Comparison of ENCODE assay signal across 39 cellular contexts in genomic region chr14:96702831-96703230, GRCh38.
"Had no signal": no experiment of that assay in that cellular context is flagged by ENCODE, and none has a peak within 500 bp of the region (broad histone marks: within the 10 kb centered on the region; RNA-seq: fewer than 3 reads in every experiment).

No MANE protein-coding gene starts in this region.

- H3K36me3 Mint-ChIP-seq: activated naive CD4-positive, alpha-beta T cell treated with anti-CD3 and anti-CD28 coated beads, Interleukin-2, amount 10 ng/mL, durations not matched to agents 7 days and 5 days; activated naive CD4-positive, alpha-beta T cell treated with anti-CD3 and anti-CD28 coated beads, Interleukin-2, amount 50 U/mL, for 24 hours; activated naive CD4-positive, alpha-beta T cell treated with anti-CD3 and anti-CD28 coated beads, Interleukin-2, amount 50 U/mL, for 72 hours; activated naive CD8-positive, alpha-beta T cell; activated naive CD8-positive, alpha-beta T cell treated with anti-CD3 and anti-CD28 coated beads, Interleukin-2, amount 10 ng/mL, durations not matched to agents 7 days and 5 days; brain had no signal

- H3K4me1 ChIP-seq: adrenal gland, ascending aorta, body of pancreas, breast epithelium, colonic mucosa had no signal

- FAIRE-seq: astrocyte, colon had no signal

- H3K9me3 ChIP-seq: adrenal gland, ascending aorta, body of pancreas, colonic mucosa had no signal

- H3K4me3 Mint-ChIP-seq: activated naive CD4-positive, alpha-beta T cell treated with anti-CD3 and anti-CD28 coated beads for 36 hours; activated naive CD4-positive, alpha-beta T cell treated with anti-CD3 and anti-CD28 coated beads, Interleukin-2, amount 10 ng/mL, durations not matched to agents 7 days and 5 days; activated naive CD4-positive, alpha-beta T cell treated with anti-CD3 and anti-CD28 coated beads, Interleukin-2, amount 50 U/mL, for 24 hours; activated naive CD8-positive, alpha-beta T cell; activated naive CD8-positive, alpha-beta T cell treated with anti-CD3 and anti-CD28 coated beads, Interleukin-2, amount 10 ng/mL, durations not matched to agents 7 days and 5 days; activated T-cell treated with anti-CD3 and anti-CD28 coated beads, Interleukin-2, amount 50 U/mL, for 24 hours; activated T-cell treated with anti-CD3 and anti-CD28 coated beads, Interleukin-2, amount 50 U/mL, for 4 hours; activated T-cell treated with anti-CD3 and anti-CD28 coated beads, Interleukin-2, amount 50 U/mL, for 72 hours; activated T-helper 1 cell treated with anti-CD3 and anti-CD28 coated beads, Interleukin-12 subunit alpha, Interleukin-12 subunit beta, Interleukin-2, Interleukin-4 antibody, amounts not matched to agents 30 ng/mL and 10 ng/mL and 1 ng/mL, durations not matched to agents 14 hours and 24 hours and 36 hours; activated T-helper 17 cell treated with anti-CD3 and anti-CD28 coated beads, Interleukin-2, amount 50 U/mL, for 72 hours; brain; central memory CD8-positive, alpha-beta T cell had no signal

- H3K27ac ChIP-seq: adrenal gland, ascending aorta, body of pancreas, brain microvascular endothelial cell, breast epithelium, cardiac muscle cell, colonic mucosa had no signal

- H3K27ac Mint-ChIP-seq: activated naive CD4-positive, alpha-beta T cell treated with anti-CD3 and anti-CD28 coated beads for 36 hours; activated naive CD4-positive, alpha-beta T cell treated with anti-CD3 and anti-CD28 coated beads, Interleukin-2, amount 50 U/mL, for 24 hours; activated naive CD4-positive, alpha-beta T cell treated with anti-CD3 and anti-CD28 coated beads, Interleukin-2, amount 50 U/mL, for 72 hours; activated naive CD8-positive, alpha-beta T cell; activated naive CD8-positive, alpha-beta T cell treated with anti-CD3 and anti-CD28 coated beads, Interleukin-2, amount 10 ng/mL, durations not matched to agents 7 days and 5 days; activated T-cell treated with anti-CD3 and anti-CD28 coated beads, Interleukin-2, amount 50 U/mL, for 24 hours; activated T-cell treated with anti-CD3 and anti-CD28 coated beads, Interleukin-2, amount 50 U/mL, for 72 hours; activated T-helper 1 cell treated with anti-CD3 and anti-CD28 coated beads, Interleukin-12 subunit alpha, Interleukin-12 subunit beta, Interleukin-2, Interleukin-4 antibody, amounts not matched to agents 30 ng/mL and 10 ng/mL and 1 ng/mL, durations not matched to agents 14 hours and 24 hours and 36 hours; activated T-helper 17 cell treated with anti-CD3 and anti-CD28 coated beads, Interleukin-2, amount 50 U/mL, for 72 hours; activated T-helper 2 cell treated with anti-CD3 and anti-CD28 coated beads, Interferon-gamma antibody, Interleukin-2, Interleukin-4, amounts not matched to agents 10 μg/mL and 5 μg/mL and 100 μg/mL, durations not matched to agents 14 hours and 24 hours and 36 hours had no signal

- H3K27me3 ChIP-seq: adrenal gland, ascending aorta, body of pancreas, brain microvascular endothelial cell, cardiac muscle cell, colonic mucosa had no signal

- DNase-seq: activated effector memory CD4-positive, alpha-beta T cell treated with anti-CD3 and anti-CD28 coated beads, Interleukin-2, amount 50 U/mL, for 16 hours; activated effector memory CD4-positive, alpha-beta T cell treated with Interleukin-2 at 50 U/mL for 16 hours; activated gamma-delta T cell; activated gamma-delta T cell treated with Interleukin-2 at 50 U/mL for 16 hours; activated naive CD4-positive, alpha-beta T cell; activated naive CD4-positive, alpha-beta T cell treated with anti-CD3 and anti-CD28 coated beads for 36 hours; activated naive CD4-positive, alpha-beta T cell treated with anti-CD3 and anti-CD28 coated beads, Interleukin-2, amount 10 ng/mL, durations not matched to agents 7 days and 5 days; activated naive CD4-positive, alpha-beta T cell treated with anti-CD3 and anti-CD28 coated beads, Interleukin-2, amount 50 U/mL, for 16 hours; activated naive CD4-positive, alpha-beta T cell treated with Interleukin-2 at 50 U/mL for 16 hours; activated naive CD8-positive, alpha-beta T cell treated with anti-CD3 and anti-CD28 coated beads, Interleukin-2, amount 10 ng/mL, durations not matched to agents 7 days and 5 days; activated T-cell treated with anti-CD3 and anti-CD28 coated beads, Interleukin-2, amount 50 U/mL, for 1 hour; activated T-cell treated with anti-CD3 and anti-CD28 coated beads, Interleukin-2, amount 50 U/mL, for 24 hours; activated T-cell treated with anti-CD3 and anti-CD28 coated beads, Interleukin-2, amount 50 U/mL, for 4 hours; activated T-cell treated with anti-CD3 and anti-CD28 coated beads, Interleukin-2, amount 50 U/mL, for 48 hours; activated T-cell treated with anti-CD3 and anti-CD28 coated beads, Interleukin-2, amount 50 U/mL, for 72 hours; adrenal gland; amniotic stem cell; amygdala; anterior cingulate cortex; aorta; body of pancreas; brain microvascular endothelial cell; caudate nucleus; central memory CD4-positive, alpha-beta T cell; cerebellar nuclear complex; colonic mucosa had no signal

- H3K9me3 Mint-ChIP-seq: activated naive CD4-positive, alpha-beta T cell treated with anti-CD3 and anti-CD28 coated beads for 36 hours; activated naive CD4-positive, alpha-beta T cell treated with anti-CD3 and anti-CD28 coated beads, Interleukin-2, amount 10 ng/mL, durations not matched to agents 7 days and 5 days; activated naive CD4-positive, alpha-beta T cell treated with anti-CD3 and anti-CD28 coated beads, Interleukin-2, amount 50 U/mL, for 24 hours; activated naive CD4-positive, alpha-beta T cell treated with anti-CD3 and anti-CD28 coated beads, Interleukin-2, amount 50 U/mL, for 72 hours; activated naive CD8-positive, alpha-beta T cell treated with anti-CD3 and anti-CD28 coated beads, Interleukin-2, amount 10 ng/mL, durations not matched to agents 7 days and 5 days; activated T-cell treated with anti-CD3 and anti-CD28 coated beads, Interleukin-2, amount 50 U/mL, for 24 hours; activated T-cell treated with anti-CD3 and anti-CD28 coated beads, Interleukin-2, amount 50 U/mL, for 4 hours; activated T-cell treated with anti-CD3 and anti-CD28 coated beads, Interleukin-2, amount 50 U/mL, for 72 hours; activated T-helper 1 cell treated with anti-CD3 and anti-CD28 coated beads, Interleukin-12 subunit alpha, Interleukin-12 subunit beta, Interleukin-2, Interleukin-4 antibody, amounts not matched to agents 30 ng/mL and 10 ng/mL and 1 ng/mL, durations not matched to agents 14 hours and 24 hours and 36 hours; activated T-helper 17 cell treated with anti-CD3 and anti-CD28 coated beads, Interleukin-2, amount 50 U/mL, for 72 hours; activated T-helper 2 cell treated with anti-CD3 and anti-CD28 coated beads, Interferon-gamma antibody, Interleukin-2, Interleukin-4, amounts not matched to agents 10 μg/mL and 5 μg/mL and 100 μg/mL, durations not matched to agents 14 hours and 24 hours and 36 hours; central memory CD8-positive, alpha-beta T cell had no signal

- H3K36me3 ChIP-seq: adrenal gland, ascending aorta, brain microvascular endothelial cell, breast epithelium, cardiac muscle cell, colonic mucosa had no signal

- ATAC-seq: activated naive CD4-positive, alpha-beta T cell treated with anti-CD3 and anti-CD28 coated beads, Interleukin-2, amount 50 U/mL, for 72 hours; activated T-cell treated with anti-CD3 and anti-CD28 coated beads, Interleukin-2, amount 50 U/mL, for 4 hours; activated T-cell treated with anti-CD3 and anti-CD28 coated beads, Interleukin-2, amount 50 U/mL, for 72 hours; activated T-helper 17 cell treated with anti-CD3 and anti-CD28 coated beads, Interleukin-2, amount 50 U/mL, for 72 hours; body of pancreas had no signal

- H3K4me1 Mint-ChIP-seq: activated naive CD4-positive, alpha-beta T cell treated with anti-CD3 and anti-CD28 coated beads, Interleukin-2, amount 10 ng/mL, durations not matched to agents 7 days and 5 days; activated naive CD4-positive, alpha-beta T cell treated with anti-CD3 and anti-CD28 coated beads, Interleukin-2, amount 50 U/mL, for 24 hours; activated naive CD8-positive, alpha-beta T cell treated with anti-CD3 and anti-CD28 coated beads, Interleukin-2, amount 10 ng/mL, durations not matched to agents 7 days and 5 days; activated T-helper 17 cell treated with anti-CD3 and anti-CD28 coated beads, Interleukin-2, amount 50 U/mL, for 72 hours; central memory CD8-positive, alpha-beta T cell had no signal

- H3K4me3 ChIP-seq: adrenal gland, ascending aorta, body of pancreas, breast epithelium, cardiac muscle cell, colonic mucosa had no signal

- H3K27me3 Mint-ChIP-seq: brain had no signal
